In genomic region chr21:37384416-37384815, GRCh38 we compare ENCODE assay signal across 14 cellular contexts.
"Had no signal": no experiment of that assay in that cellular context is flagged by ENCODE, and none has a peak within 500 bp of the region (broad histone marks: within the 10 kb centered on the region; RNA-seq: fewer than 3 reads in every experiment).

No MANE protein-coding gene starts in this region.

- DNase-seq: activated CD4-positive, alpha-beta T cell treated with anti-CD3 and anti-CD28 coated beads, Interleukin-2, amount 50 U/mL, for 4 hours; activated naive CD4-positive, alpha-beta T cell treated with anti-CD3 and anti-CD28 coated beads, Interleukin-2, amount 50 U/mL, for 16 hours; dorsolateral prefrontal cortex; glutamatergic neuron; left colon; sigmoid colon; stimulated activated CD4-positive, alpha-beta T cell treated with anti-CD3 and anti-CD28 coated beads, Interleukin-2, amount 100 ng/mL, for 24 hours; stimulated activated naive CD4-positive, alpha-beta T cell; upper lobe of left lung had no signal

- H3K4me3 ChIP-seq: breast epithelium, dorsolateral prefrontal cortex, esophagus muscularis mucosa, sigmoid colon, upper lobe of left lung had no signal

- H3K27ac Mint-ChIP-seq: activated T-helper 1 cell treated with anti-CD3 and anti-CD28 coated beads, Interleukin-12 subunit alpha, Interleukin-12 subunit beta, Interleukin-2, Interleukin-4 antibody, amounts not matched to agents 30 ng/mL and 10 ng/mL and 1 ng/mL, durations not matched to agents 14 hours and 24 hours and 36 hours; nephron had no signal

- H3K9me3 Mint-ChIP-seq: activated T-helper 1 cell treated with anti-CD3 and anti-CD28 coated beads, Interleukin-12 subunit alpha, Interleukin-12 subunit beta, Interleukin-2, Interleukin-4 antibody, amounts not matched to agents 30 ng/mL and 10 ng/mL and 1 ng/mL, durations not matched to agents 14 hours and 24 hours and 36 hours had no signal

- H3K4me1 ChIP-seq: breast epithelium had no signal

- H3K27me3 ChIP-seq: breast epithelium, dorsolateral prefrontal cortex, esophagus muscularis mucosa, sigmoid colon, upper lobe of left lung had no signal

- H3K9me3 ChIP-seq: breast epithelium, sigmoid colon, upper lobe of left lung had no signal

- H3K36me3 ChIP-seq: breast epithelium, esophagus muscularis mucosa, sigmoid colon, upper lobe of left lung had no signal

- H3K27ac ChIP-seq: breast epithelium, dorsolateral prefrontal cortex, esophagus muscularis mucosa, sigmoid colon, upper lobe of left lung had no signal

- H3K4me3 Mint-ChIP-seq: activated T-helper 1 cell treated with anti-CD3 and anti-CD28 coated beads, Interleukin-12 subunit alpha, Interleukin-12 subunit beta, Interleukin-2, Interleukin-4 antibody, amounts not matched to agents 30 ng/mL and 10 ng/mL and 1 ng/mL, durations not matched to agents 14 hours and 24 hours and 36 hours; nephron had no signal

- ATAC-seq: SK-N-SH treated with all-trans-retinoic acid at 6 μM for 48 hours had no signal
